ENCODE assay signal across 12 cellular contexts in the genomic region with DNA sequence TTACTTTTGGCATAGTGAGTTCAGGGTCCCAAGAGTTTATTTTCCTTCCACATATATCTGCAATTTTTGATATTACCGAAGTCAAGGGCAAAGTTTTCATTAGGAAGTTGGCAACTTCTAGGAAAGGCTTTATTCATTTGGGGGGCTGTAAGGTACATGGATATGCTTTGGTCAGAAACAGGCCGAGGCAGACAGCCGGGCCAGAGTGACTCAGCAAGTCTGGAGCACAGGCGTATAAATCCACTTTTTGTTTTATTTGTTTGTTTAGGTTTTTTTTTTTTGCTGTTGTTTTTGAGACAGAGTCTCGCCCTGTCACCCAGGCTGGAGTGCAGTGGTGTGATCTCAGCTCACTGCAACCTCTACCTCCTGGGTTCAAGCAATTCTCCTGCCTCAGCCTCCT. TPM values are rescaled to one million over a fixed set of nuclear protein-coding genes. Genes with fewer than 3 reads are reported as not detected.
A peak's percentile ranks its signal among the peaks of the same experiment; 100 is the strongest.
DNase-seq lines count a peak whose midpoint lies in the region; ATAC-seq, FAIRE-seq and TF ChIP-seq lines count a peak whose summit lies in the region.
"Had no signal": no experiment of that assay in that cellular context is flagged by ENCODE, and none has a peak within 500 bp of the region (broad histone marks: within the 10 kb centered on the region; RNA-seq: fewer than 3 reads in every experiment).

No MANE protein-coding gene starts in this region.

- no peaks in the 10 kb centered on the region for H3K9me2 ChIP-seq in SK-N-SH

- peak overlapping the region; percentile 23 for H3K27ac Mint-ChIP-seq in type B pancreatic cell

- no peak overlapping the region for H3K27ac ChIP-seq in SK-N-SH (ENCODE audit: low read depth in 2 of 2, low read length in 1 of 2)
- peak overlapping the region; percentile 53 to 57 for H3K27ac ChIP-seq in breast epithelium
- H3K27ac ChIP-seq in HepG2 (ENCODE audit: extremely low read length, insufficient read depth, low read length) = peak overlapping the region; percentile 65
- H3K27ac ChIP-seq: neutrophil had no signal

- peaks cover 3% of the 10 kb centered on the region for H3F3A ChIP-seq in SK-N-SH (replicated peaks; ENCODE audit: insufficient read depth)

- BruUV-seq in HepG2 (replicated peaks; lab: Mats Ljungman, UMichigan) = no TSS peak

- no peak overlapping the region for H2AFZ ChIP-seq in SK-N-SH (ENCODE audit: low read depth)
- H2AFZ ChIP-seq in HepG2 (ENCODE audit: low read length) = no peak overlapping the region

- no peak overlapping the region for H3K4me2 ChIP-seq in SK-N-SH
- H3K4me2 ChIP-seq in HepG2 (ENCODE audit: low read depth, low read length) = peak overlapping the region; percentile 27; the same call in 1 of the 2 replicates

- peaks cover 5 to 6% of the 10 kb centered on the region in 2 experiments; a peak in 2 of 4 replicates for H3K4me1 ChIP-seq in SK-N-SH (ENCODE audit: control insufficient read depth in 1 of 2, insufficient read depth in 2 of 2, low read depth in 1 of 2, low read length in 1 of 2)
- H3K4me1 ChIP-seq in breast epithelium = no peaks in the 10 kb centered on the region
- H3K4me1 ChIP-seq in HepG2 (ENCODE audit: insufficient read depth, low read length) = peaks cover 44% of the 10 kb centered on the region

- no peaks in the 10 kb centered on the region for H4K20me1 ChIP-seq in SK-N-SH (ENCODE audit: insufficient read depth)
- H4K20me1 ChIP-seq in HepG2 (ENCODE audit: insufficient read depth, low read length) = no peaks in the 10 kb centered on the region

- TF ChIP-seq POLR2A in breast epithelium (IDR thresholded peaks at IDR 0.05) (no peak), HepG2 (IDR thresholded peaks at IDR 0.05; ENCODE audit: insufficient read depth in 1 of 2, low read depth in 2 of 2, low read length in 2 of 2) (no peak)

- H3K27me3 ChIP-seq in SK-N-SH (ENCODE audit: insufficient read depth) = no peaks in the 10 kb centered on the region
- no peaks in the 10 kb centered on the region for H3K27me3 ChIP-seq in breast epithelium
- no peaks in the 10 kb centered on the region for H3K27me3 ChIP-seq in HepG2 (ENCODE audit: control insufficient read depth in 1 of 2, insufficient read depth in 2 of 2, low read length in 2 of 2)

- TF ChIP-seq CTCF in SK-N-SH (IDR thresholded peaks at IDR 0.05) (no peak), breast epithelium (IDR thresholded peaks at IDR 0.05) (no peak), HepG2 (CRISPR knock-in tag; IDR thresholded peaks at IDR 0.05) (no peak), type B pancreatic cell (conservative IDR thresholded peaks at IDR 0.05) (no peak)

- POLR2A ChIA-PET in SK-N-SH (lab: Yijun Ruan, JAX) (no interaction called here), HepG2 (lab: Yijun Ruan, JAX) (no interaction called here)

- CTCF ChIA-PET in SK-N-SH (lab: Yijun Ruan, JAX) = no interaction called here
- CTCF ChIA-PET in HepG2 (lab: Yijun Ruan, JAX; ENCODE audit: low intra/inter-chr PET ratio, low total read pairs) = no interaction called here

- FAIRE-seq in HepG2 (lab: Jason Lieb, UNC) = no peak
- FAIRE-seq in urothelium cell line (lab: Jason Lieb, UNC) = no peak

- H3K9ac ChIP-seq in SK-N-SH = peak overlapping the region; percentile 8; the same call in 1 of the 2 replicates
- H3K9ac ChIP-seq in HepG2 (ENCODE audit: insufficient read depth, low read depth, low read length) = 0 out of 2 replicates have a peak overlapping the region, but pooled peaks have one; percentile 26

- peak overlapping the region; percentile 22 for H3K4me3 Mint-ChIP-seq in type B pancreatic cell

- H3K9me3 ChIP-seq in SK-N-SH = no peaks in the 10 kb centered on the region
- no peaks in the 10 kb centered on the region for H3K9me3 ChIP-seq in breast epithelium
- H3K9me3 ChIP-seq in HepG2 (ENCODE audit: low read length) = no peaks in the 10 kb centered on the region
- H3K9me3 ChIP-seq: neutrophil had no signal

- H3K36me3 Mint-ChIP-seq in type B pancreatic cell = peaks cover 45% of the 10 kb centered on the region

- in situ Hi-C loops in HepG2 (cut with HindIII; ENCODE audit: extremely low pct_ligation_motif_present, low pct_unique_long_range_greater_than_20kb) = no loop called here

- no peak for TF ChIP-seq RAD21 in SK-N-SH (IDR thresholded peaks at IDR 0.05; ENCODE audit: low read length)
- TF ChIP-seq RAD21 in HepG2 (CRISPR knock-in tag; IDR thresholded peaks at IDR 0.05) = no peak

- no peak for DNase-seq in SK-N-SH
- DNase-seq in breast epithelium (ENCODE audit: low spot score in 2 of 2) = no peak
- DNase-seq in HepG2 (ENCODE audit: low spot score) = no peak
- no peak for DNase-seq in type B pancreatic cell (ENCODE audit: extremely low spot score, unreplicated experiment)
- no peak for DNase-seq in NCI-H1417 treated with DMSO at 0.1 percent for 48 hours (lab: John Stamatoyannopoulos, UW)
- DNase-seq in urothelium cell line (ENCODE audit: low spot score) = no peak
- DNase-seq: ACHN, activated gamma-delta T cell, NCI-H510A had no signal

- intact Hi-C loops in breast epithelium (cut with DNase I; ENCODE audit: low total_unique reads) = no loop called here
- intact Hi-C loops in HepG2 (cut with micrococcal nuclease; ENCODE audit: unreplicated experiment) = no loop called here

- peaks cover 5% of the 10 kb centered on the region for H3K4me1 Mint-ChIP-seq in type B pancreatic cell (ENCODE audit: unreplicated experiment)

- 80% methylated on average over 5 of the region's 5 CpGs for WGBS in SK-N-SH (ENCODE audit: low lambda C conversion rate)
- 72% methylated on average over 5 of the region's 5 CpGs for WGBS in HepG2 (ENCODE audit: low lambda C conversion rate)

- no peak for ATAC-seq in SK-N-SH treated with all-trans-retinoic acid at 6 μM for 48 hours
- no peak for ATAC-seq in HepG2
- no peak for ATAC-seq in GM21447 (IDR thresholded peaks at IDR 0.05; ENCODE audit: unreplicated experiment)

- peaks cover 13% of the 10 kb centered on the region for H3K9me3 Mint-ChIP-seq in type B pancreatic cell

- TF ChIP-seq EP300 in SK-N-SH (IDR thresholded peaks at IDR 0.05; ENCODE audit: borderline replicate concordance in 1 of 2, low read depth in 1 of 2, low read length in 1 of 2) = no peak
- TF ChIP-seq EP300 in HepG2 (IDR thresholded peaks at IDR 0.05; ENCODE audit: low read depth in 2 of 2, low read length in 2 of 2) = no peak
- no peak for TF ChIP-seq EP300 in HepG2 (CRISPR knock-in tag; IDR thresholded peaks at IDR 0.05; ENCODE audit: borderline replicate concordance)

- H3K4me3 ChIP-seq in SK-N-SH (ENCODE audit: low read depth in 2 of 2, low read length in 1 of 2) = no peak overlapping the region
- H3K4me3 ChIP-seq in breast epithelium = peak overlapping the region in 1 of 3 donors; percentile 2
- H3K4me3 ChIP-seq in HepG2 (replicated peaks in 1 of 3; ENCODE audit: insufficient read depth in 1 of 3, low read depth in 2 of 3, low read length in 3 of 3) = no peak overlapping the region

- peaks cover 86% of the 10 kb centered on the region for H3K79me2 ChIP-seq in SK-N-SH (ENCODE audit: insufficient read depth)
- peaks cover 33% of the 10 kb centered on the region for H3K79me2 ChIP-seq in HepG2 (ENCODE audit: insufficient read depth, low read length)

- H3K36me3 ChIP-seq in SK-N-SH (replicated peaks in 1 of 2; ENCODE audit: control insufficient read depth in 1 of 2, insufficient read depth in 2 of 2, low read length in 1 of 2) (peaks cover 0 to 41% of the 10 kb centered on the region in 2 experiments), breast epithelium (no peaks in the 10 kb centered on the region), HepG2 (replicated peaks in 1 of 2; ENCODE audit: control insufficient read depth in 1 of 2, insufficient read depth in 2 of 2, low read length in 2 of 2) (no peaks in the 10 kb centered on the region; a peak in 1 of 5 replicates)
- H3K36me3 ChIP-seq: neutrophil had no signal

- H3K27me3 Mint-ChIP-seq in type B pancreatic cell = no peaks in the 10 kb centered on the region

TF ChIP-seq in SK-N-SH treated with all-trans-retinoic acid at 6 μM for 48 hours, 23 proteins besides CTCF, POLR2A, EP300 and RAD21 (continues in another document):
- TF ChIP-seq ARNTL (CRISPR knock-in tag; IDR thresholded peaks at IDR 0.05; ENCODE audit: borderline replicate concordance, low read depth) (no peak), ISL1 (CRISPR knock-in tag; IDR thresholded peaks at IDR 0.05) (no peak), CSDC2 (CRISPR knock-in tag; IDR thresholded peaks at IDR 0.05) (no peak), ZNF70 (CRISPR knock-in tag; IDR thresholded peaks at IDR 0.05) (no peak)

RNA-seq across cellular contexts. Expression of gene ZNF680, which starts 3.7 kb away (rescaled TPM):
- polyA plus RNA-seq in SK-N-SH (2012; rRNA removed) = 1.6 and 2.8 TPM in 2 replicates
- 3.2 and 4.1 TPM in 2 replicates for polyA plus RNA-seq in SK-N-SH (2012; cell fraction: cytosol; rRNA removed)
- 1.8 and 4.3 TPM in 2 replicates for polyA plus RNA-seq in SK-N-SH (2012; cell fraction: nucleus; rRNA removed)
- total RNA-seq in breast epithelium = 10 to 100 TPM; 16.2 to 50.3 (median 34.1) TPM
- total RNA-seq in HepG2 (2016; rRNA removed; fragmentation: Illumina TruSeq; extraction: Trizol) = 12.4 and 14.5 TPM in 2 replicates
- total RNA-seq in HepG2 (2016; cell fraction: cytosol; rRNA removed; fragmentation: Illumina TruSeq; extraction: Trizol; ENCODE audit: low read depth) = 10.0 and 10.9 TPM in 2 replicates
- total RNA-seq in HepG2 (2016; cell fraction: insoluble cytoplasmic fraction; rRNA removed; fragmentation: Illumina TruSeq; extraction: Trizol) = 12.2 and 13.4 TPM in 2 replicates
- total RNA-seq in HepG2 (2016; cell fraction: membrane; rRNA removed; fragmentation: Illumina TruSeq; extraction: Trizol) = 6.7 and 8.9 TPM in 2 replicates
- 32.2 and 32.8 TPM in 2 replicates for total RNA-seq in HepG2 (2016; cell fraction: nucleus; rRNA removed; fragmentation: Illumina TruSeq; extraction: Trizol)
- polyA plus RNA-seq in HepG2 (2011; rRNA removed) = 1.4 and 2.1 TPM in 2 replicates
- polyA plus RNA-seq in HepG2 (2011; cell fraction: cytosol; rRNA removed) = 0.59 and 0.83 TPM in 2 replicates
- polyA plus RNA-seq in HepG2 (2011; cell fraction: nucleus; rRNA removed) = 2.2 and 2.9 TPM in 2 replicates
- polyA plus RNA-seq in HepG2 (2012) = 3.1 and 4.0 TPM in 2 replicates
- 0.46 and 0.53 TPM in 2 replicates for polyA plus RNA-seq in HepG2 (2016; cell fraction: cytosol; fragmentation: Illumina TruSeq; extraction: Trizol; ENCODE audit: low read depth)
- polyA plus RNA-seq in HepG2 (2016; cell fraction: insoluble cytoplasmic fraction; fragmentation: Illumina TruSeq; extraction: Trizol; ENCODE audit: low read depth) = 9.1 and 9.9 TPM in 2 replicates
- 1.3 and 1.4 TPM in 2 replicates for polyA plus RNA-seq in HepG2 (2016; cell fraction: membrane; fragmentation: Illumina TruSeq; extraction: Trizol; ENCODE audit: low read depth)
- 22.6 and 23.2 TPM in 2 replicates for polyA plus RNA-seq in HepG2 (2016; cell fraction: nucleus; fragmentation: Illumina TruSeq; extraction: Trizol; ENCODE audit: insufficient read depth, low read depth)
- polyA minus RNA-seq in HepG2 (2011; rRNA and poly(A)+ RNA removed; ENCODE audit: low replicate concordance) = 2.0 and 6.6 TPM in 2 replicates
- polyA minus RNA-seq in HepG2 (2011; cell fraction: cytosol; rRNA and poly(A)+ RNA removed) = 2.3 and 4.3 TPM in 2 replicates
- 17.5 and 23.4 TPM in 2 replicates for polyA minus RNA-seq in HepG2 (2011; cell fraction: nucleus; rRNA and poly(A)+ RNA removed)
- total RNA-seq in type B pancreatic cell (ENCODE audit: low replicate concordance) = 5.5 and 15.9 TPM in 2 replicates

Comparison
In these comparisons a context has a peak if more than half of its experiments do, and no peak if none do; other contexts are left out.
1. H3K27ac ChIP-seq: peak in breast epithelium (2 of 2) and HepG2 (single experiment); none in SK-N-SH (0 of 2).